In genomic region chr13:97254809-97255208, GRCh38 we compare ENCODE assay signal across 1 cellular context.
TF ChIP-seq lines count a peak whose summit lies in the region.

No MANE protein-coding gene starts in this region.

TF ChIP-seq in HEK293, 187 proteins besides CTCF, POLR2A, EP300 and RAD21 (continued from another document):
- TF ChIP-seq ZBTB10 (tag by site-specific recombination; IDR thresholded peaks at IDR 0.05): no peak
- TF ChIP-seq ZNF837 (tag by site-specific recombination; IDR thresholded peaks at IDR 0.05): no peak
- TF ChIP-seq ZSCAN4 (tag by site-specific recombination; IDR thresholded peaks at IDR 0.05): no peak
- peak; percentile 60; the same call in 1 of the 2 replicates for TF ChIP-seq ZNF843 (tag by site-specific recombination; IDR thresholded peaks at IDR 0.05)
- peak; percentile 59 for TF ChIP-seq HIC1 (tag by site-specific recombination; IDR thresholded peaks at IDR 0.05)
- peak; percentile 23; the same call in 1 of the 2 replicates for TF ChIP-seq ZNF423 (tag by site-specific recombination; IDR thresholded peaks at IDR 0.05)
- TF ChIP-seq ZNF280C (tag by site-specific recombination; IDR thresholded peaks at IDR 0.05): no peak
- TF ChIP-seq ZNF600 (tag by site-specific recombination; IDR thresholded peaks at IDR 0.05): peak; percentile 80
- peak; percentile 94 for TF ChIP-seq OSR2 (tag by site-specific recombination; IDR thresholded peaks at IDR 0.05)
- peak; percentile 51; the same call in 1 of the 2 replicates for TF ChIP-seq GLIS1 (tag by site-specific recombination; IDR thresholded peaks at IDR 0.05)
- peak; percentile 69; the same call in 1 of the 2 replicates for TF ChIP-seq ZSCAN23 (tag by site-specific recombination; IDR thresholded peaks at IDR 0.05)
- no peak for TF ChIP-seq ZBTB26 (tag by site-specific recombination; optimal IDR thresholded peaks at IDR 0.05)
- no peak for TF ChIP-seq ZNF585B (tag by site-specific recombination; IDR thresholded peaks at IDR 0.05)
- TF ChIP-seq HOXD13 (CRISPR knock-in tag; IDR thresholded peaks at IDR 0.05; ENCODE audit: borderline replicate concordance): no peak
- peak; percentile 86 for TF ChIP-seq INSM2 (tag by site-specific recombination; IDR thresholded peaks at IDR 0.05)
- peak; percentile 35; the same call in 1 of the 2 replicates for TF ChIP-seq ZNF2 (tag by site-specific recombination; IDR thresholded peaks at IDR 0.05)
- no peak for TF ChIP-seq ZNF248 (tag by site-specific recombination; IDR thresholded peaks at IDR 0.05)
- peak; percentile 56; the same call in 1 of the 2 replicates for TF ChIP-seq GLI2 (tag by site-specific recombination; IDR thresholded peaks at IDR 0.05; ENCODE audit: borderline replicate concordance, low read depth)
